8 cellular contexts compared by ENCODE assay signal in the genomic region with DNA sequence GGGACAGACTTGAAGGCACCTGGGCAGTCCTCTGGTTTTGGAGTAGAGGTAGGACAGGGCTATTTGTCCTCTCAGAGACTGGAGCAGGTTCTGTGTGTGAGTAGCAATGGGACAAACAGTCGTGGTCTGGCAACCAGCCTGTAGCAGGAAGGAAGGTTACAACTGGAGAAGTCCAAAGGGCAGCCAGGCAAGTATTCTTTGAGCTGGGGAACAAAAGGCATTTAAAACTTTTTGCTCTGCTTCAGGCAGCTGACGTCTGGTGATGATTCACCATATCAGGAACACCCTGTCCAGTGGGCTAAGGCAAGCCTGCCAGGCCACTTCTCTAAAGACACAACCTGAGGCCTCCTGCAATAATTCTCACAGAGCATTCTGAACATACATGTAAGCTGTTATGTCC.
DNase-seq lines count a peak whose midpoint lies in the region; ATAC-seq and TF ChIP-seq lines count a peak whose summit lies in the region.
"Not testable (repeated sequence)": the region's sequence is repeated elsewhere in the genome, so short reads cannot be mapped to it uniquely, and the experiment has no call there.

No MANE protein-coding gene starts in this region.

- not testable (repeated sequence) for H3K4me3 ChIP-seq in body of pancreas; fibroblast of the aortic adventitia (ENCODE audit: low read depth, low read length); mucosa of rectum (ENCODE audit: low read length in 2 of 2); skeletal muscle cell (ENCODE audit: low read depth, low read length)

- peak; percentile 71 for DNase-seq in CD14-positive monocyte (ENCODE audit: low spot score)
- peak; percentile 74 for DNase-seq in HT1080 (ENCODE audit: low read depth)
- peak; percentile 70 for DNase-seq in RPMI7951 (ENCODE audit: low read depth)
- DNase-seq in body of pancreas = peak; percentile 57 to 85 (median 76)
- DNase-seq in fibroblast of the aortic adventitia (ENCODE audit: low read depth) = peak; percentile 17
- DNase-seq in iris pigment epithelial cell (ENCODE audit: low read depth) = peak; percentile 55
- peak; percentile 54 for DNase-seq in skeletal muscle cell (ENCODE audit: low read depth)

- H3K27me3 ChIP-seq in body of pancreas; mucosa of rectum (ENCODE audit: control insufficient read depth in 2 of 2, insufficient read depth in 2 of 2, low read length in 2 of 2): not testable (repeated sequence)

- peak overlapping the region in 1 of 2 donors; percentile 15 for H3K4me3 Mint-ChIP-seq in CD14-positive monocyte

- not testable (repeated sequence) for H3K9ac ChIP-seq in mucosa of rectum (ENCODE audit: low read depth in 1 of 2, low read length in 2 of 2)

- peak overlapping the region; percentile 43 to 83 (median 77) for H3K27ac Mint-ChIP-seq in CD14-positive monocyte

- H3K27ac ChIP-seq in body of pancreas (peak overlapping the region; percentile 52 to 75 (median 56)), mucosa of rectum (ENCODE audit: low read depth in 2 of 2, low read length in 2 of 2) (peak overlapping the region; percentile 22 to 38)

- not testable (repeated sequence) for H3K4me1 Mint-ChIP-seq in CD14-positive monocyte

- intact Hi-C loops in CD14-positive monocyte (cut with micrococcal nuclease); body of pancreas (cut with DNase I): not testable (repeated sequence)

- WGBS in body of pancreas, 2 donors = 9 to 15% methylated on average over 1 of the region's 2 CpGs

- not testable (repeated sequence) for H3K4me1 ChIP-seq in body of pancreas; mucosa of rectum (ENCODE audit: control insufficient read depth in 2 of 2, insufficient read depth in 2 of 2, low read length in 2 of 2)

- peak; percentile 99 for ATAC-seq in body of pancreas

- not testable (repeated sequence) for H3K9me3 ChIP-seq in body of pancreas; mucosa of rectum (ENCODE audit: control insufficient read depth in 2 of 2, low read length in 2 of 2)

- H3K36me3 ChIP-seq in body of pancreas (replicated peaks in 1 of 2; ENCODE audit: insufficient read depth in 1 of 2, low read depth in 2 of 2); mucosa of rectum (ENCODE audit: control insufficient read depth in 2 of 2, insufficient read depth in 2 of 2, low read length in 2 of 2): not testable (repeated sequence)

- TF ChIP-seq POLR2A in body of pancreas (IDR thresholded peaks at IDR 0.05) = peak in 1 of 3 donors; percentile 16

- not testable (repeated sequence) for H3K9me3 Mint-ChIP-seq in CD14-positive monocyte

- H3K27me3 Mint-ChIP-seq in CD14-positive monocyte (ENCODE audit: low read depth in 3 of 3) = not testable (repeated sequence)

- TF ChIP-seq CTCF in CD14-positive monocyte (IDR thresholded peaks at IDR 0.05); body of pancreas (IDR thresholded peaks at IDR 0.05); fibroblast of the aortic adventitia (IDR thresholded peaks at IDR 0.05; ENCODE audit: insufficient read depth, low read length): not testable (repeated sequence)

- not testable (repeated sequence) for H3K36me3 Mint-ChIP-seq in CD14-positive monocyte

Comparison
In these comparisons a context has a peak if more than half of its experiments do, and no peak if none do; other contexts are left out.
1. DNase-seq: peak in every context shown above with its lines; median percentile 76 in body of pancreas; 74 in HT1080; 71 in CD14-positive monocyte; 70 in RPMI7951; 55 in iris pigment epithelial cell; 54 in skeletal muscle cell; 17 in fibroblast of the aortic adventitia.